9 cellular contexts compared by ENCODE assay signal in genomic region chr4:76607266-76607799, GRCh38.
DNase-seq lines count a peak whose midpoint lies in the region; ATAC-seq and FAIRE-seq lines count a peak whose summit lies in the region.
"Had no signal": no experiment of that assay in that cellular context is flagged by ENCODE, and none has a peak within 500 bp of the region (broad histone marks: within the 10 kb centered on the region; RNA-seq: fewer than 3 reads in every experiment).

No MANE protein-coding gene starts in this region.

- peak; percentile 94 for ATAC-seq in GM21367 (IDR thresholded peaks at IDR 0.05; ENCODE audit: unreplicated experiment)
- peak; percentile 87 for ATAC-seq in HG03280 (IDR thresholded peaks at IDR 0.05; ENCODE audit: unreplicated experiment)

- peak; percentile 19 for DNase-seq in epidermal melanocyte (ENCODE audit: insufficient read length, low spot score)
- no peak for DNase-seq in activated naive CD4-positive, alpha-beta T cell treated with anti-CD3 and anti-CD28 coated beads, Interleukin-2, amount 50 U/mL, for 16 hours
- DNase-seq in effector CD8-positive, alpha-beta T cell (lab: John Stamatoyannopoulos, UW): no peak
- DNase-seq in stimulated activated CD4-positive, alpha-beta T cell treated with anti-CD3 and anti-CD28 coated beads, Interleukin-2, amount 100 ng/mL, for 24 hours: no peak
- no peak for DNase-seq in HPDE6-E6E7 (ENCODE audit: extremely low spot score)
- DNase-seq: DMS 273 treated with DMSO at 0.1 percent for 48 hours had no signal

- FAIRE-seq in G401.6 (lab: Jason Lieb, UNC): peak; percentile 13
